In genomic region chr5:55159763-55160492, GRCh38 we compare ENCODE assay signal across 8 cellular contexts. TPM values are rescaled to one million over a fixed set of nuclear protein-coding genes. Genes with fewer than 3 reads are reported as not detected.
DNase-seq lines count a peak whose midpoint lies in the region; TF ChIP-seq lines count a peak whose summit lies in the region.

Gene GPX8 (plus strand): TSS chr5:55160171. CDS start chr5:55160193, 22 bp downstream.

- H4K20me1 ChIP-seq in H9 (ENCODE audit: control insufficient read depth, insufficient read depth, insufficient read length) (no peaks in the 10 kb centered on the region), OCI-LY7 (ENCODE audit: insufficient read depth, low read length) (no peaks in the 10 kb centered on the region)

- H4K8ac ChIP-seq in H9 (replicated peaks; ENCODE audit: insufficient read length, low read depth, low read length), result no peak within 1 kb of the TSS

- peaks cover 10 to 25% (median 17%) of the 10 kb centered on the region in 3 experiments; a peak in 6 of 7 replicates for H3K36me3 Mint-ChIP-seq in H9 (ENCODE audit: insufficient read depth in 1 of 3, low read depth in 3 of 3)

- CTCF ChIA-PET in OCI-LY7 (lab: Charles Lee; ENCODE audit: unreplicated experiment), result no interaction called here

- peak within 1 kb of the TSS; percentile 67; the same call in 1 of the 2 replicates for H3K14ac ChIP-seq in H9 (ENCODE audit: insufficient read depth, low read length)

- H3K4me1 Mint-ChIP-seq in H9, result peaks cover 7 to 9% of the 10 kb centered on the region in 2 experiments; a peak in 2 of 4 replicates

- no peak for TF ChIP-seq POLR2A in lower leg skin (IDR thresholded peaks at IDR 0.05)
- no peak for TF ChIP-seq POLR2A in suprapubic skin (IDR thresholded peaks at IDR 0.05)

- peak within 1 kb of the TSS; percentile 96 for H3K9ac ChIP-seq in H9 (ENCODE audit: extremely low read depth, insufficient read length, low read length)

- no peak for DNase-seq in BE2C
- peak; percentile 58 for DNase-seq in H9
- peak; percentile 13 for DNase-seq in OCI-LY7 (ENCODE audit: low spot score)
- DNase-seq in dermis microvascular lymphatic vessel endothelial cell (ENCODE audit: low read depth in 2 of 2), result peak; percentile 63 to 88
- DNase-seq in lower leg skin (ENCODE audit: low spot score in 2 of 2), result no peak
- DNase-seq in suprapubic skin (ENCODE audit: low spot score in 2 of 2), result no peak
- no peak for DNase-seq in NCI-H1105 (lab: John Stamatoyannopoulos, UW)
- DNase-seq in activated CD4-positive, alpha-beta T cell treated with anti-CD3 and anti-CD28 coated beads for 48 hours, result no peak

- H3K9me3 ChIP-seq in BE2C (no peaks in the 10 kb centered on the region), H9 (ENCODE audit: control insufficient read depth, low read depth, low read length) (no peaks in the 10 kb centered on the region), OCI-LY7 (ENCODE audit: low read length) (no peaks in the 10 kb centered on the region), suprapubic skin (no peaks in the 10 kb centered on the region)

- H3K27ac ChIP-seq in H9 (ENCODE audit: insufficient read length, low read depth, low read length), result no peak within 1 kb of the TSS
- no peak within 1 kb of the TSS for H3K27ac ChIP-seq in OCI-LY7 (ENCODE audit: low read depth, low read length, poor library complexity, severe bottlenecking)
- H3K27ac ChIP-seq in suprapubic skin, result peak within 1 kb of the TSS; percentile 45

- H2AK5ac ChIP-seq in H9 (ENCODE audit: insufficient read length, low read length), result no peak within 1 kb of the TSS

- no peaks in the 10 kb centered on the region for H3K23me2 ChIP-seq in H9 (ENCODE audit: insufficient read length, low read depth, low read length, poor library complexity, severe bottlenecking)

- no peak within 1 kb of the TSS for H4K91ac ChIP-seq in H9 (ENCODE audit: insufficient read length, low read depth, low read length)

- H3K27me3 Mint-ChIP-seq in H9 (ENCODE audit: low read depth), result peaks cover 9% of the 10 kb centered on the region

- WGBS in H9 (ENCODE audit: extremely low coverage, insufficient read length, low lambda C conversion rate), result no CpG with 5 or more reads among the region's 10 CpGs
- 3% methylated on average over 10 of the region's 10 CpGs for WGBS in lower leg skin, 2 donors
- WGBS in suprapubic skin, result 7% methylated on average over 10 of the region's 10 CpGs

- POLR2A ChIA-PET in OCI-LY7 (lab: Charles Lee), result interaction anchor here (0.6 to 0.7 kb wide), 2 partner anchors 338 to 415 kb away, joined by 3 read pairs; no protein-coding TSS in a partner anchor

- H3K79me2 ChIP-seq in H9 (ENCODE audit: insufficient read depth, low read length), result no peaks in the 10 kb centered on the region
- H3K79me2 ChIP-seq in OCI-LY7 (ENCODE audit: insufficient read depth, low read depth, low read length), result no peaks in the 10 kb centered on the region

- peak within 1 kb of the TSS; percentile 86 to 99 (median 99) for H3K27ac Mint-ChIP-seq in H9

- H3K36me3 ChIP-seq in BE2C (no peaks in the 10 kb centered on the region), OCI-LY7 (ENCODE audit: insufficient read depth, low read length) (no peaks in the 10 kb centered on the region), suprapubic skin (no peaks in the 10 kb centered on the region)

- TF ChIP-seq CTCF in BE2C (IDR thresholded peaks at IDR 0.05; ENCODE audit: low read depth, low read length) (peak; percentile 49), H9 (conservative IDR thresholded peaks at IDR 0.05) (peak; percentile 89), OCI-LY7 (conservative IDR thresholded peaks at IDR 0.05; ENCODE audit: low read length) (peak; percentile 68), lower leg skin (IDR thresholded peaks at IDR 0.05) (no peak), suprapubic skin (IDR thresholded peaks at IDR 0.05) (peak; percentile 27 to 32)

- H2BK15ac ChIP-seq in H9 (ENCODE audit: low read depth, low read length), result no peak within 1 kb of the TSS

- peak within 1 kb of the TSS; percentile 90 to 93 for H3K4me3 Mint-ChIP-seq in H9

- H3K4me2 ChIP-seq in H9 (ENCODE audit: insufficient read depth, insufficient read length, low read length), result peak within 1 kb of the TSS; percentile 38
- H3K4me2 ChIP-seq in OCI-LY7 (ENCODE audit: low read length), result no peak within 1 kb of the TSS

- H3K18ac ChIP-seq in H9 (ENCODE audit: insufficient read length, low read depth, low read length), result no peak within 1 kb of the TSS

- H2BK12ac ChIP-seq in H9 (ENCODE audit: insufficient read length, low read depth, low read length), result no peak within 1 kb of the TSS

- H2BK120ac ChIP-seq in H9 (ENCODE audit: low read depth, low read length, poor library complexity, severe bottlenecking), result no peak within 1 kb of the TSS

- H4K5ac ChIP-seq in H9 (ENCODE audit: insufficient read length, low read depth, low read length), result no peak within 1 kb of the TSS

- no peak within 1 kb of the TSS for H2BK5ac ChIP-seq in H9 (ENCODE audit: insufficient read length, low read length)

- no peaks in the 10 kb centered on the region for H3K9me3 Mint-ChIP-seq in H9

- no TSS peak for BruUV-seq in OCI-LY7 (replicated peaks; lab: Mats Ljungman, UMichigan)

- H3K9me2 ChIP-seq in OCI-LY7 (ENCODE audit: insufficient read depth, low read length), result no peaks in the 10 kb centered on the region

- H3K4me1 ChIP-seq in BE2C, result no peaks in the 10 kb centered on the region
- H3K4me1 ChIP-seq in H9 (ENCODE audit: insufficient read depth, low read length), result no peaks in the 10 kb centered on the region
- no peaks in the 10 kb centered on the region for H3K4me1 ChIP-seq in OCI-LY7 (ENCODE audit: insufficient read depth, low read length, poor library complexity, severe bottlenecking)
- H3K4me1 ChIP-seq in suprapubic skin, result peaks cover 10% of the 10 kb centered on the region

- H2BK20ac ChIP-seq in H9 (ENCODE audit: low read depth, low read length, poor library complexity, severe bottlenecking), result no peak within 1 kb of the TSS

- no peak for TF ChIP-seq EP300 in suprapubic skin (IDR thresholded peaks at IDR 0.05)

- no peak within 1 kb of the TSS for H3K23ac ChIP-seq in H9 (ENCODE audit: insufficient read length, low read depth, low read length)

- H3K27me3 ChIP-seq in BE2C, result peaks cover 87% of the 10 kb centered on the region
- no peaks in the 10 kb centered on the region for H3K27me3 ChIP-seq in H9 (ENCODE audit: insufficient read depth, low read length)
- no peaks in the 10 kb centered on the region for H3K27me3 ChIP-seq in suprapubic skin

- peaks cover 2% of the 10 kb centered on the region for H3K79me1 ChIP-seq in H9 (ENCODE audit: insufficient read depth, low read depth, low read length, poor library complexity, severe bottlenecking)

- no peak within 1 kb of the TSS for H3K56ac ChIP-seq in H9 (ENCODE audit: insufficient read length, low read depth, low read length)

- H2AFZ ChIP-seq in H9 (ENCODE audit: low read length) (no peak within 1 kb of the TSS), OCI-LY7 (ENCODE audit: low read length) (no peak within 1 kb of the TSS; the same call in 1 of the 2 replicates)

- H3K4me3 ChIP-seq in BE2C (ENCODE audit: low read depth, low read length) (no peak within 1 kb of the TSS), OCI-LY7 (ENCODE audit: low read depth, low read length, poor library complexity, severe bottlenecking) (no peak within 1 kb of the TSS), lower leg skin (ENCODE audit: low read depth, poor library complexity, severe bottlenecking) (peak within 1 kb of the TSS; percentile 15), suprapubic skin (peak within 1 kb of the TSS; percentile 46)

- H3K4ac ChIP-seq in H9 (ENCODE audit: low read depth, low read length), result no peak within 1 kb of the TSS

- intact Hi-C loops in OCI-LY7 (cut with micrococcal nuclease; ENCODE audit: unreplicated experiment), result no loop called here
- intact Hi-C loops in lower leg skin (cut with DNase I; ENCODE audit: low total_unique reads), result loop anchor here (10.0 kb wide), 1 partner anchor 645 kb away; the partner anchor contains the start of gene SNX18

- H3T11ph ChIP-seq in H9 (ENCODE audit: low read length), result no peak within 1 kb of the TSS

RNA-seq across cellular contexts. Expression of gene GPX8, which starts in this region (rescaled TPM):
- polyA plus RNA-seq in BE2C (2012; ENCODE audit: insufficient read depth, insufficient read length, low read depth), result not detected
- total RNA-seq in H9 (2021), result 37.9 and 38.3 TPM in 2 replicates
- total RNA-seq in OCI-LY7 (2014; rRNA removed; shearing (Covaris generic)), result not detected in 2 replicates
- total RNA-seq in OCI-LY7 (2022), result not detected in 2 replicates
- 6.7 and 12.6 TPM in 2 replicates for total RNA-seq in dermis microvascular lymphatic vessel endothelial cell
- 1 to 10 TPM; 1.6 to 8.1 (median 4.6) TPM for total RNA-seq in lower leg skin
- 1 to 10 TPM; 5.1 to 7.9 (median 5.8) TPM for total RNA-seq in suprapubic skin

Comparison
In these comparisons a context has a peak if more than half of its experiments do, and no peak if none do; other contexts are left out.
1. Peak in DNase-seq in OCI-LY7; RNA of the gene not detected or under 1 TPM.
2. DNase-seq: peak in H9 (single experiment) and dermis microvascular lymphatic vessel endothelial cell (2 of 2); none in BE2C (single experiment), lower leg skin (0 of 2), suprapubic skin (0 of 2), NCI-H1105 (single experiment) and activated CD4-positive, alpha-beta T cell treated with anti-CD3 and anti-CD28 coated beads for 48 hours (single experiment).
3. H3K4me3 ChIP-seq: peak in lower leg skin (single experiment) and suprapubic skin (single experiment); none in BE2C (single experiment) and OCI-LY7 (single experiment).
4. CTCF ChIP-seq: peak in BE2C (single experiment), H9 (single experiment), OCI-LY7 (single experiment) and suprapubic skin (2 of 2); none in lower leg skin (0 of 3).